8 cellular contexts compared by ENCODE assay signal in the genomic region with DNA sequence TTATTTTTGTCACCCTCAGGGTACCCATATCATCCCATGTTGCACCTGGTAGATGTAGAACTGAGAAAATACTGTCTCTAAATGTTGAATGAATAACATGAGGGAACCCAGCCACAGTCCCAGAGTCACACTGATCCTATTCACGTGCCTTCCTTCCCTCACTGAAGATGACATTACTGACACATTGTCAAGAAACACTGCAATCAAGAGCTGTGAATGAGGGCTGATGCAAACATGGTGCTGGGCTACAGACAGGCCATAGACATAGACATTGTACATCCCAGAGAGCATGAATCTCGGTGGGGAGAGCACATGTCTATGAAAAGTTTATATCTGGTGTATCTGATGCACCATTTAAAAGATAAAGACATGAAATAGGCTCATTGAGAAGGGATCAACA. TPM values are rescaled to one million over a fixed set of nuclear protein-coding genes. Genes with fewer than 3 reads are reported as not detected.
"Had no signal": no experiment of that assay in that cellular context is flagged by ENCODE, and none has a peak within 500 bp of the region (broad histone marks: within the 10 kb centered on the region; RNA-seq: fewer than 3 reads in every experiment).

No MANE protein-coding gene starts in this region.

- H3K27ac ChIP-seq: GM23248 had no signal

- DNase-seq: GM23248, GOT3, H7, HCEC 1CT, IMR-90 had no signal

- H2AFZ ChIP-seq: GM23248 had no signal

- H3K4me3 ChIP-seq: GM23248, K562 had no signal

- H3K9ac ChIP-seq: GM23248 had no signal

RNA-seq across cellular contexts. Expression of a gene that starts 9.8 kb away (rescaled TPM):
- total RNA-seq: H4, HT-29, IMR-90 had no signal

RNA-seq across cellular contexts. Expression of a gene that starts 30.4 kb away (rescaled TPM):
- total RNA-seq: H7, HT-29, K562 had no signal
- polyA plus RNA-seq: K562 had no signal
